9 cellular contexts compared by ENCODE assay signal in the genomic region with DNA sequence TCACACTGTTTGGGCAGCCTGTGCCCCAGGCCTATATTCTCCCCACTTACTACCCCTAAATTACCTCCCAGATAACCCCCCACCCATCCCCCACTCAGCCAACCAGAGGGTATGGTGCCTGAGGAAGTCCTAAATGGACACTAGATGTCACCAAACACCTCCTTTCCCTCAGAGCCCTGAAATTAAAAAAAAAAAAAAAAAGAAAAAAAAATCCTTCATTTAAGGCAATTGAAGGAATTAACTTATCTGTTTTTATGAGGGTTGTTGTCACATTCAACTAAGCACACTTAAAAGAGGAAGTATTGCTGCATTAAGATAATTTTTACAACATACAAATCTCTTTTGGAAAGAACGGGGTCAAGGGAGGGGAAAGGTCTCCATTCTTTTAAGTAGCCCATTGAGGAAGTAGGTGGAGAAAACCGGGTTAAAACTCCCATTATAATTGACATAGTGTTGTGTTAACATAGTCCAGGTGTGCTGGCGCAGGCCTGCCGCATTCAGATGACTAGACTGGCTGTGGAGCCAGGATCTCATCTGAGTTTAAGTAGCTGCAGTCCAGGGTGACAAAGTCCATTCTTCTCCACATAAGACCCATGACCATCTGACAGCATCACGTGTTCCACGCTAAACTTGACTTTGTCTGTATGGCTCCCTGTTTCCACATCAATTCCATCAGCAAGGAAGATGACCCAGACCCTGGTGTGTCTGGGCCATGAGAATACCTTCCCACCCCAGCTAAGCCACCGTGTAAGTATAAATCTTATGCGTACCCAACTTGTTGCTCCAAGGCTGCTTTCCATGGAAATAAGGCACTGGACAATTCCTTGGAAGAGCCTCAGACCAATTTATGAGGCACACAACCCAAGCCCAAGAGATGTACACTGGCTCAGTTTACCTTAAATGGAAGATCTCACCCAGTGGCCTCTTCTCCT. TPM values are rescaled to one million over a fixed set of nuclear protein-coding genes. Genes with fewer than 3 reads are reported as not detected.
DNase-seq lines count a peak whose midpoint lies in the region; ATAC-seq and TF ChIP-seq lines count a peak whose summit lies in the region.
"Had no signal": no experiment of that assay in that cellular context is flagged by ENCODE, and none has a peak within 500 bp of the region (broad histone marks: within the 10 kb centered on the region; RNA-seq: fewer than 3 reads in every experiment).

No MANE protein-coding gene starts in this region.

- no peak overlapping the region for H3K9ac ChIP-seq in neuronal stem cell (ENCODE audit: low read depth, low read length, poor library complexity)

- H3K4me2 ChIP-seq in GM23338 (no peak overlapping the region), neuronal stem cell (ENCODE audit: insufficient read depth, low read length, poor library complexity, severe bottlenecking) (no peak overlapping the region)

- no peak overlapping the region for H4K91ac ChIP-seq in neuronal stem cell (ENCODE audit: low read depth, low read length, poor library complexity)

- no peak overlapping the region for H4K8ac ChIP-seq in neuronal stem cell (ENCODE audit: low read depth, low read length)

- H3K79me2 ChIP-seq in GM23338 (replicated peaks; ENCODE audit: insufficient read depth) = no peaks in the 10 kb centered on the region

- H3K27ac Mint-ChIP-seq in GM23338 = no peak overlapping the region

- no peaks in the 10 kb centered on the region for H3K9me2 ChIP-seq in GM23338 (ENCODE audit: insufficient read depth)

- H3K9me3 Mint-ChIP-seq in GM23338 = peaks cover 5% of the 10 kb centered on the region; the same call in 2 of the 3 replicates

- TF ChIP-seq CTCF in GM23338 (conservative IDR thresholded peaks at IDR 0.05; ENCODE audit: low read depth in 2 of 2) = peak; percentile 76 to 85
- TF ChIP-seq CTCF in choroid plexus epithelial cell (conservative IDR thresholded peaks at IDR 0.05; ENCODE audit: low read depth, low read length) = peak; percentile 74

- 0 out of 2 replicates have a peak, but pooled peaks cover under 1% of the 10 kb centered on the region for H3F3A ChIP-seq in GM23338 (replicated peaks; ENCODE audit: low read depth)

- H3K4me1 Mint-ChIP-seq in GM23338 = peaks cover 43% of the 10 kb centered on the region

- H3K4me1 ChIP-seq in GM23338 (ENCODE audit: insufficient read depth) = peaks cover 22% of the 10 kb centered on the region
- H3K4me1 ChIP-seq in neuronal stem cell (ENCODE audit: control insufficient read depth in 2 of 2, insufficient read depth in 1 of 2, low read depth in 1 of 2, low read length in 2 of 2) = peaks cover 12 to 15% of the 10 kb centered on the region in 2 donors

- no peak overlapping the region for H3K23ac ChIP-seq in neuronal stem cell (ENCODE audit: low read depth, low read length, poor library complexity)

- peaks cover 20% of the 10 kb centered on the region for H3K27me3 Mint-ChIP-seq in GM23338 (ENCODE audit: insufficient read depth, low read depth, poor library complexity)

- H3K18ac ChIP-seq in neuronal stem cell (ENCODE audit: low read length) = no peak overlapping the region

- H2BK12ac ChIP-seq in neuronal stem cell (ENCODE audit: low read length) = no peak overlapping the region

- ATAC-seq in GM23338 (peak; percentile 77), HG02763 (IDR thresholded peaks at IDR 0.05; ENCODE audit: unreplicated experiment) (no peak)

- DNase-seq in AG20443 (ENCODE audit: low spot score) (peak; percentile 66), GM23338 (ENCODE audit: low spot score) (peak; percentile 80), NCI-H774 (lab: John Stamatoyannopoulos, UW) (peak; percentile 88), choroid plexus epithelial cell (ENCODE audit: low read depth) (peak; percentile 67), neuronal stem cell (ENCODE audit: low spot score) (no peak), KG1 (lab: John Stamatoyannopoulos, UW) (no peak), nucleus accumbens (lab: John Stamatoyannopoulos, UW) (no peak)

- H2BK120ac ChIP-seq in neuronal stem cell (ENCODE audit: low read depth, low read length) = no peak overlapping the region

- H4K20me1 ChIP-seq in GM23338 (replicated peaks; ENCODE audit: insufficient read depth) = no peaks in the 10 kb centered on the region

- no peak overlapping the region for H2BK15ac ChIP-seq in neuronal stem cell (ENCODE audit: low read length)

- no peak overlapping the region for H3K14ac ChIP-seq in neuronal stem cell (ENCODE audit: low read length)

- no peak overlapping the region for H2BK5ac ChIP-seq in neuronal stem cell (ENCODE audit: low read length)

- H3K4ac ChIP-seq in neuronal stem cell (ENCODE audit: low read length) = no peak overlapping the region

- H3K4me3 ChIP-seq in GM23338 (no peak overlapping the region), choroid plexus epithelial cell (ENCODE audit: low read depth, low read length) (no peak overlapping the region), neuronal stem cell (ENCODE audit: low read length in 2 of 2) (no peak overlapping the region)

- H3K27ac ChIP-seq in GM23338 (ENCODE audit: low read depth) (no peak overlapping the region), neuronal stem cell (replicated peaks; ENCODE audit: low read length) (no peak overlapping the region)
- H3K27ac ChIP-seq: HL-60 had no signal

- no peaks in the 10 kb centered on the region for H3K36me3 Mint-ChIP-seq in GM23338 (ENCODE audit: low read depth)

- H2AFZ ChIP-seq in GM23338 = no peak overlapping the region
- H2AFZ ChIP-seq in neuronal stem cell (ENCODE audit: low read length) = no peak overlapping the region

- no peaks in the 10 kb centered on the region for H3K79me1 ChIP-seq in neuronal stem cell (ENCODE audit: low read depth, low read length)

- peaks cover 2% of the 10 kb centered on the region for H3K27me3 ChIP-seq in GM23338 (ENCODE audit: insufficient read depth)
- peaks cover 0 to 44% (median 0%) of the 10 kb centered on the region in 3 experiments for H3K27me3 ChIP-seq in neuronal stem cell (ENCODE audit: control insufficient read depth in 3 of 3, insufficient read depth in 3 of 3, low read depth in 1 of 3, low read length in 3 of 3)

- no peaks in the 10 kb centered on the region for H3K36me3 ChIP-seq in GM23338 (ENCODE audit: insufficient read depth)
- no peaks in the 10 kb centered on the region for H3K36me3 ChIP-seq in neuronal stem cell (replicated peaks in 1 of 2; ENCODE audit: control insufficient read depth in 2 of 2, insufficient read depth in 2 of 2, low read length in 2 of 2)

- no peak overlapping the region for H3K4me3 Mint-ChIP-seq in GM23338

- no peaks in the 10 kb centered on the region for H3K9me3 ChIP-seq in neuronal stem cell (replicated peaks in 1 of 2; ENCODE audit: control insufficient read depth in 2 of 2, insufficient read depth in 1 of 2, low read depth in 1 of 2, low read length in 2 of 2)

- WGBS in neuronal stem cell (ENCODE audit: extremely low coverage in 2 of 2, insufficient read length in 2 of 2, insufficient replicate concordance in 1 of 2), 2 donors = no CpG with 5 or more reads among the region's 8 CpGs

- H2AK5ac ChIP-seq in neuronal stem cell (ENCODE audit: low read depth, low read length) = peak overlapping the region; percentile 85

TF ChIP-seq in GM23338, 12 proteins besides CTCF, POLR2A, EP300 and RAD21:
- TF ChIP-seq EZH2 (IDR thresholded peaks at IDR 0.05; ENCODE audit: low read depth, unreplicated experiment) (no peak), STAT1 (IDR thresholded peaks at IDR 0.05; ENCODE audit: unreplicated experiment) (no peak), ZNF114 (CRISPR knock-in tag; IDR thresholded peaks at IDR 0.05) (no peak), POLR2AphosphoS5 (IDR thresholded peaks at IDR 0.05; ENCODE audit: low read depth) (no peak)
TF ChIP-seq in GM23338: peak in this region for 0.

RNA-seq across cellular contexts. Expression of a gene that starts 46.4 kb away (rescaled TPM):
- total RNA-seq in GM23338 (2014; rRNA removed; shearing (Covaris generic)) = 13.7 and 16.3 TPM in 2 replicates
- 7.9 and 8.0 TPM in 2 replicates for polyA plus RNA-seq in GM23338 (2016; fragmentation: Nextera tagmentation; extraction: Ambion mirVana)
- polyA plus RNA-seq in neuronal stem cell (2013, experiment 1 of 2) = 11.8 TPM
- polyA plus RNA-seq in neuronal stem cell (2013, experiment 2 of 2) = 10.6 TPM

RNA-seq across cellular contexts. Expression of a gene that starts 52.7 kb away (rescaled TPM):
- total RNA-seq in GM23338 (2014; rRNA removed; shearing (Covaris generic)) = 113 and 127 TPM in 2 replicates
- polyA plus RNA-seq in GM23338 (2016; fragmentation: Nextera tagmentation; extraction: Ambion mirVana) = 223 and 243 TPM in 2 replicates
- 194 TPM for polyA plus RNA-seq in neuronal stem cell (2013, experiment 1 of 2)
- polyA plus RNA-seq in neuronal stem cell (2013, experiment 2 of 2) = 198 TPM

Comparison
In these comparisons a context has a peak if more than half of its experiments do, and no peak if none do; other contexts are left out.
1. DNase-seq: peak in AG20443 (single experiment), GM23338 (single experiment), NCI-H774 (single experiment) and choroid plexus epithelial cell (single experiment); none in neuronal stem cell (single experiment), KG1 (single experiment) and nucleus accumbens (0 of 56).